12 cellular contexts compared by ENCODE assay signal in genomic region chr1:93804412-93804811, GRCh38.
DNase-seq lines count a peak whose midpoint lies in the region; ATAC-seq, FAIRE-seq and TF ChIP-seq lines count a peak whose summit lies in the region.
"Had no signal": no experiment of that assay in that cellular context is flagged by ENCODE, and none has a peak within 500 bp of the region (broad histone marks: within the 10 kb centered on the region; RNA-seq: fewer than 3 reads in every experiment).

No MANE protein-coding gene starts in this region.

- peak overlapping the region; percentile 13 to 33 for H3K27ac ChIP-seq in breast epithelium
- H3K27ac ChIP-seq in keratinocyte (ENCODE audit: control insufficient read depth, insufficient read depth, low read length): peak overlapping the region; percentile 51
- no peak overlapping the region for H3K27ac ChIP-seq in aorta (ENCODE audit: low read depth in 1 of 2, low read length in 2 of 2)

- H3K9ac ChIP-seq in keratinocyte (ENCODE audit: control insufficient read depth, extremely low read depth, insufficient read depth, low read length): peak overlapping the region; percentile 7

- no peaks in the 10 kb centered on the region for H3K9me1 ChIP-seq in keratinocyte (ENCODE audit: control insufficient read depth, extremely low read depth, insufficient read depth, low read length)

- H3K4me1 ChIP-seq in breast epithelium: peaks cover 0 to 6% of the 10 kb centered on the region in 2 donors
- H3K4me1 ChIP-seq in keratinocyte (ENCODE audit: control insufficient read depth, extremely low read depth, insufficient read depth, low read length): peaks cover 18% of the 10 kb centered on the region
- peaks cover 0 to 3% of the 10 kb centered on the region in 2 donors for H3K4me1 ChIP-seq in aorta (ENCODE audit: control insufficient read depth in 1 of 2, insufficient read depth in 2 of 2, low read length in 2 of 2)

- TF ChIP-seq CTCF in breast epithelium (IDR thresholded peaks at IDR 0.05) (no peak), keratinocyte (optimal IDR thresholded peaks at IDR 0.05 in 1 of 3, IDR thresholded peaks at IDR 0.05 in 1 of 3, conservative IDR thresholded peaks at IDR 0.05 in 1 of 3; ENCODE audit: extremely low read depth in 1 of 3, insufficient read depth in 2 of 3, low read length in 3 of 3) (no peak)

- no peaks in the 10 kb centered on the region for H4K20me1 ChIP-seq in keratinocyte (ENCODE audit: control insufficient read depth, extremely low read depth, insufficient read depth, low read length)

- peak; percentile 84 for ATAC-seq in aorta (ENCODE audit: low FRiP score)
- ATAC-seq: WTC11 had no signal

- dilution Hi-C loops in keratinocyte (cut with MboI; ENCODE audit: extremely low pct_ligation_motif_present, low sequenced_read_pairs): no loop called here

- no peaks in the 10 kb centered on the region for H3K9me3 ChIP-seq in breast epithelium
- no peaks in the 10 kb centered on the region for H3K9me3 ChIP-seq in keratinocyte (ENCODE audit: control insufficient read depth, low read depth, low read length)
- H3K9me3 ChIP-seq in aorta (ENCODE audit: control insufficient read depth, low read length): no peaks in the 10 kb centered on the region

- peak; percentile 87 for FAIRE-seq in keratinocyte (lab: Jason Lieb, UNC)
- FAIRE-seq: GM12891 had no signal

- peak overlapping the region; percentile 56 for H3K4me2 ChIP-seq in keratinocyte (ENCODE audit: control insufficient read depth, extremely low read depth, insufficient read depth, low read depth, low read length)

- no peak overlapping the region for H2AFZ ChIP-seq in keratinocyte (ENCODE audit: control insufficient read depth, low read length)

- no peaks in the 10 kb centered on the region for H3K27me3 ChIP-seq in breast epithelium
- no peaks in the 10 kb centered on the region for H3K27me3 ChIP-seq in keratinocyte (ENCODE audit: control insufficient read depth, extremely low read depth, insufficient read depth, low read length)
- H3K27me3 ChIP-seq in aorta (ENCODE audit: control insufficient read depth in 1 of 2, insufficient read depth in 2 of 2, low read length in 1 of 2): no peaks in the 10 kb centered on the region

- intact Hi-C loops in breast epithelium (cut with DNase I; ENCODE audit: low total_unique reads): no loop called here
- intact Hi-C loops in aorta (cut with DNase I): no loop called here

- no peaks in the 10 kb centered on the region for H3K79me2 ChIP-seq in keratinocyte (ENCODE audit: control insufficient read depth, insufficient read depth, low read length)

- peak; percentile 96 for DNase-seq in M059J (ENCODE audit: low read depth)
- no peak for DNase-seq in breast epithelium (ENCODE audit: low spot score in 2 of 2)
- DNase-seq in keratinocyte (ENCODE audit: low read depth, low spot score): no peak
- DNase-seq in aorta: no peak
- no peak for DNase-seq in NCI-H187 (lab: John Stamatoyannopoulos, UW)
- no peak for DNase-seq in NCI-H2081 (lab: John Stamatoyannopoulos, UW)
- DNase-seq in C1 segment of cervical spinal cord (lab: John Stamatoyannopoulos, UW): no peak
- DNase-seq: anterior cingulate cortex, kidney glomerular epithelial cell, NCI-H345 had no signal

- H3K36me3 ChIP-seq in breast epithelium (no peaks in the 10 kb centered on the region), keratinocyte (ENCODE audit: control insufficient read depth in 2 of 2, extremely low read depth in 1 of 2, insufficient read depth in 2 of 2, low read length in 2 of 2) (no peaks in the 10 kb centered on the region), aorta (ENCODE audit: control insufficient read depth in 1 of 2, insufficient read depth in 2 of 2, low read length in 1 of 2) (no peaks in the 10 kb centered on the region)

- H3K4me3 ChIP-seq in breast epithelium: peak overlapping the region in 1 of 3 donors; percentile 19
- peak overlapping the region in 1 of 3 experiments; percentile 39 for H3K4me3 ChIP-seq in keratinocyte (ENCODE audit: control insufficient read depth in 2 of 3, extremely low read depth in 1 of 3, insufficient read depth in 2 of 3, low read depth in 1 of 3, low read length in 3 of 3)
- no peak overlapping the region for H3K4me3 ChIP-seq in aorta (ENCODE audit: low read length in 2 of 2)

- 5% methylated on average over 3 of the region's 3 CpGs for WGBS in aorta, 2 donors

- no peak for TF ChIP-seq POLR2A in breast epithelium (IDR thresholded peaks at IDR 0.05)

Comparison
In these comparisons a context has a peak if more than half of its experiments do, and no peak if none do; other contexts are left out.
1. H3K27ac ChIP-seq: peak in breast epithelium (2 of 2) and keratinocyte (single experiment); none in aorta (0 of 2).